In genomic region chr19:5967571-5967970, GRCh38 we compare ENCODE assay signal across 8 cellular contexts. TPM values are rescaled to one million over a fixed set of nuclear protein-coding genes. Genes with fewer than 3 reads are reported as not detected.
DNase-seq lines count a peak whose midpoint lies in the region; ATAC-seq, FAIRE-seq and TF ChIP-seq lines count a peak whose summit lies in the region.

No MANE protein-coding gene starts in this region.

- peaks cover 4% of the 10 kb centered on the region for H3K9me1 ChIP-seq in K562 (ENCODE audit: control insufficient read depth, insufficient read depth, low read length)

- H3K36me3 ChIP-seq in cardiac muscle cell: no peaks in the 10 kb centered on the region
- peaks cover 71% of the 10 kb centered on the region; the same call in 2 of the 3 replicates for H3K36me3 ChIP-seq in K562 (ENCODE audit: control insufficient read depth, insufficient read depth, low read length)
- H3K36me3 ChIP-seq in muscle layer of duodenum (ENCODE audit: control insufficient read depth in 1 of 2, insufficient read depth in 2 of 2, low read length in 2 of 2): no peaks in the 10 kb centered on the region

- H3K4me1 Mint-ChIP-seq in type B pancreatic cell (ENCODE audit: unreplicated experiment): peaks cover 39% of the 10 kb centered on the region

- peak overlapping the region; percentile 88 for H3K27ac Mint-ChIP-seq in type B pancreatic cell

- intact Hi-C loops in left ventricle myocardium superior (cut with micrococcal nuclease) (no loop called here), K562 (cut with micrococcal nuclease) (no loop called here)

- H3K4me1 ChIP-seq in cardiac muscle cell (ENCODE audit: low read depth): peaks cover 40% of the 10 kb centered on the region
- peaks cover 28% of the 10 kb centered on the region in 2 experiments for H3K4me1 ChIP-seq in K562 (replicated peaks in 1 of 2; ENCODE audit: control insufficient read depth in 2 of 2, insufficient read depth in 2 of 2, low read length in 2 of 2)
- H3K4me1 ChIP-seq in muscle layer of duodenum (ENCODE audit: control insufficient read depth in 1 of 2, insufficient read depth in 2 of 2, low read length in 2 of 2): peaks cover 34 to 55% of the 10 kb centered on the region in 2 donors

- H3K27me3 ChIP-seq in cardiac muscle cell (no peaks in the 10 kb centered on the region), K562 (ENCODE audit: control insufficient read depth in 2 of 2, insufficient read depth in 2 of 2, low read length in 2 of 2) (no peaks in the 10 kb centered on the region), muscle layer of duodenum (ENCODE audit: low read depth, low read length) (no peaks in the 10 kb centered on the region)

- H3K4me2 ChIP-seq in K562 (ENCODE audit: insufficient read depth, low read length): peak overlapping the region; percentile 75; the same call in 1 of the 2 replicates

- H3K9me3 Mint-ChIP-seq in type B pancreatic cell: no peaks in the 10 kb centered on the region

- in situ Hi-C loops in K562 (cut with MboI): no loop called here

- no peak for FAIRE-seq in K562 (lab: Jason Lieb, UNC)

- H3K4me3 Mint-ChIP-seq in type B pancreatic cell: peak overlapping the region; percentile 4

- TF ChIP-seq CTCF in cardiac muscle cell (IDR thresholded peaks at IDR 0.05; ENCODE audit: low read depth, low read length) (no peak), K562 (IDR thresholded peaks at IDR 0.05 in 2 of 3, conservative IDR thresholded peaks at IDR 0.05 in 1 of 3; ENCODE audit: insufficient read depth in 2 of 3, low read depth in 1 of 3, low read length in 3 of 3) (no peak), type B pancreatic cell (conservative IDR thresholded peaks at IDR 0.05) (no peak)

- DNase-seq in cardiac muscle cell (ENCODE audit: low read depth in 1 of 2, low spot score in 1 of 2) (no peak), left ventricle myocardium superior (no peak), K562 (ENCODE audit: extremely low read depth in 1 of 4, low spot score in 3 of 4) (no peak), type B pancreatic cell (ENCODE audit: extremely low spot score, unreplicated experiment) (no peak), HEK293T (ENCODE audit: extremely low spot score) (no peak), left lobe of liver (ENCODE audit: low spot score) (no peak)

- TF ChIP-seq EP300 in K562 (IDR thresholded peaks at IDR 0.05; ENCODE audit: low read length): no peak

- no peaks in the 10 kb centered on the region for H3K9me3 ChIP-seq in cardiac muscle cell (ENCODE audit: low read depth)
- H3K9me3 ChIP-seq in K562 (replicated peaks; ENCODE audit: control insufficient read depth, insufficient read depth, low read depth, low read length): no peaks in the 10 kb centered on the region
- no peaks in the 10 kb centered on the region for H3K9me3 ChIP-seq in muscle layer of duodenum (ENCODE audit: control insufficient read depth in 1 of 2, low read length in 2 of 2)

- H3K27me3 Mint-ChIP-seq in type B pancreatic cell: no peaks in the 10 kb centered on the region

- no TSS peak for BruUV-seq in K562 (replicated peaks; lab: Mats Ljungman, UMichigan)

- no peak for TF ChIP-seq RAD21 in K562 (CRISPR knock-in tag; conservative IDR thresholded peaks at IDR 0.05 in 1 of 2, IDR thresholded peaks at IDR 0.05 in 1 of 2)

- H2AFZ ChIP-seq in K562 (ENCODE audit: low read depth, low read length): no peak overlapping the region

- H3K4me3 ChIP-seq in cardiac muscle cell (no peak overlapping the region), K562 (no peak overlapping the region), muscle layer of duodenum (ENCODE audit: low read depth in 1 of 2, low read length in 2 of 2) (no peak overlapping the region)

- H4K20me1 ChIP-seq in K562 (replicated peaks; ENCODE audit: control insufficient read depth, insufficient read depth, low read length): peaks cover 74% of the 10 kb centered on the region

- peaks cover 99% of the 10 kb centered on the region for H3K79me2 ChIP-seq in K562 (ENCODE audit: control insufficient read depth, insufficient read depth, low read length)

- TF ChIP-seq POLR2A in K562 (conservative IDR thresholded peaks at IDR 0.05): no peak

- POLR2A ChIA-PET in K562 (lab: Yijun Ruan, JAX): interaction anchor here (0.6 to 5.0 kb wide), 12 partner anchors 8 to 139 kb away, joined by 3 to 41 read pairs (median 5); partner anchors contain the start of gene RANBP3
- POLR2A ChIA-PET in HEK293T (lab: Yijun Ruan, JAX): interaction anchor here (1.4 to 2.2 kb wide), 5 partner anchors 11 to 139 kb away, joined by 5 to 20 read pairs (median 7); partner anchors contain the start of genes NDUFA11 and RANBP3

- ATAC-seq in left ventricle myocardium superior (no peak), K562 (no peak), left lobe of liver (no peak), GM21786 (IDR thresholded peaks at IDR 0.05; ENCODE audit: unreplicated experiment) (no peak)

- peak overlapping the region; percentile 94 for H3K27ac ChIP-seq in cardiac muscle cell
- H3K27ac ChIP-seq in K562 (ENCODE audit: extremely low read depth, low read depth, low read length): no peak overlapping the region; the same call in 2 of the 3 replicates
- H3K27ac ChIP-seq in muscle layer of duodenum (ENCODE audit: low read length): peak overlapping the region; percentile 28

- 44% methylated on average over 7 of the region's 7 CpGs for WGBS in K562 (ENCODE audit: insufficient coverage, low coverage, missing lambda C conversion rate)

- CTCF ChIA-PET in K562 (lab: Yijun Ruan, JAX; ENCODE audit: low intra/inter-chr PET ratio): interaction anchor here (0.7 to 2.3 kb wide), 3 partner anchors 9 to 80 kb away, joined by 3 to 26 read pairs (median 4); no protein-coding TSS in a partner anchor
- CTCF ChIA-PET in HEK293T (lab: Yijun Ruan, JAX): interaction anchor here (0.6 to 2.6 kb wide), 13 partner anchors 8 to 1894 kb away, joined by 3 to 22 read pairs (median 4); partner anchors contain the start of gene RANBP3

- peak overlapping the region in 1 of 2 experiments; percentile 7; a peak in 1 of 4 replicates for H3K9ac ChIP-seq in K562 (ENCODE audit: insufficient read depth in 1 of 2, low read depth in 2 of 2, low read length in 2 of 2)

- H3K36me3 Mint-ChIP-seq in type B pancreatic cell: no peaks in the 10 kb centered on the region

TF ChIP-seq in K562, 482 proteins besides CTCF, POLR2A, EP300 and RAD21 (continues in another document):
- TF ChIP-seq NCOA1 (IDR thresholded peaks at IDR 0.05; ENCODE audit: low read depth) (no peak), ZNF717 (CRISPR knock-in tag; IDR thresholded peaks at IDR 0.05) (no peak), NR2C1 (IDR thresholded peaks at IDR 0.05) (no peak), NR2C1 (tag; IDR thresholded peaks at IDR 0.05) (no peak), KAT8 (IDR thresholded peaks at IDR 0.05; ENCODE audit: low read depth) (no peak)

TF ChIP-seq in HEK293T, 16 proteins besides CTCF, POLR2A, EP300 and RAD21 (continues in another document):
- TF ChIP-seq TARDBP (IDR thresholded peaks at IDR 0.05) (no peak), CTBP1 (IDR thresholded peaks at IDR 0.05; ENCODE audit: borderline replicate concordance) (no peak), BHLHE40 (IDR thresholded peaks at IDR 0.05; ENCODE audit: borderline replicate concordance) (no peak), FOXA1 (IDR thresholded peaks at IDR 0.05) (no peak), LEF1 (IDR thresholded peaks at IDR 0.05; ENCODE audit: borderline replicate concordance) (no peak)

RNA-seq across cellular contexts. Expression of gene RANBP3, which starts 10.4 kb away (rescaled TPM):
- total RNA-seq in cardiac muscle cell (102 and 108 TPM in 2 replicates), left ventricle myocardium superior (76.6 TPM), K562 (2014; rRNA removed) (63.2 and 82.2 TPM in 2 replicates), K562 (2014; rRNA removed; fragmentation: Illumina TruSeq; extraction: Trizol) (42.0 and 48.5 TPM in 2 replicates), K562 (2015; rRNA removed; fragmentation: Illumina TruSeq; extraction: Trizol) (54.4 and 66.7 TPM in 2 replicates), K562 (2021) (63.1 and 70.3 TPM in 2 replicates), type B pancreatic cell (ENCODE audit: low replicate concordance) (75.5 and 92.4 TPM in 2 replicates), left lobe of liver (22.8 TPM)
- polyA plus RNA-seq in cardiac muscle cell (17.7 and 18.3 TPM in 2 replicates), K562 (2011; rRNA removed) (46.6 and 57.6 TPM in 2 replicates), K562 (2014; fragmentation: Illumina TruSeq; extraction: Trizol) (68.9 and 81.9 TPM in 2 replicates), K562 (2014; fragmentation: Nextera tagmentation; extraction: Ambion mirVana) (1 to 10 TPM in 1 of 2 experiments, under 1 TPM in 1; 0.90 to 1.8 TPM), K562 (2014; rRNA removed) (84.7 and 95.1 TPM in 2 replicates)
- 101 and 160 TPM in 2 replicates for total RNA-seq in K562 (2011; cell fraction: chromatin; rRNA removed; ENCODE audit: low replicate concordance)
- 112 and 117 TPM in 2 replicates for total RNA-seq in K562 (2011; cell fraction: nucleolus; rRNA removed)
- total RNA-seq in K562 (2011; cell fraction: nucleoplasm; rRNA removed): 92.0 and 98.2 TPM in 2 replicates
- 70.4 and 122 TPM in 2 replicates for polyA plus RNA-seq in K562 (2011; cell fraction: cytosol; rRNA removed)
- 84.9 and 193 TPM in 2 replicates for polyA plus RNA-seq in K562 (2011; cell fraction: nucleus; rRNA removed)
- polyA plus RNA-seq in K562 (2012): 65.4 and 79.1 TPM in 2 replicates
- 29.0 and 45.3 TPM in 2 replicates for polyA minus RNA-seq in K562 (2011; rRNA and poly(A)+ RNA removed)
- polyA minus RNA-seq in K562 (2011; cell fraction: cytosol; rRNA and poly(A)+ RNA removed): 53.6 and 66.7 TPM in 2 replicates
- polyA minus RNA-seq in K562 (2011; cell fraction: nucleus; rRNA and poly(A)+ RNA removed): 32.7 and 38.9 TPM in 2 replicates

RNA-seq across cellular contexts. Expression of gene CAPS, which starts 53.5 kb away (rescaled TPM):
- total RNA-seq in cardiac muscle cell: 14.4 and 23.6 TPM in 2 replicates
- polyA plus RNA-seq in cardiac muscle cell: 14.1 and 17.7 TPM in 2 replicates
- 4.1 TPM for total RNA-seq in left ventricle myocardium superior
- total RNA-seq in K562 (2011; cell fraction: chromatin; rRNA removed; ENCODE audit: low replicate concordance): 3.5 and 9.3 TPM in 2 replicates
- total RNA-seq in K562 (2011; cell fraction: nucleolus; rRNA removed): 6.8 and 8.0 TPM in 2 replicates
- total RNA-seq in K562 (2011; cell fraction: nucleoplasm; rRNA removed): 3.4 and 3.8 TPM in 2 replicates
- total RNA-seq in K562 (2014; rRNA removed): 2.4 and 4.0 TPM in 2 replicates
- total RNA-seq in K562 (2014; rRNA removed; fragmentation: Illumina TruSeq; extraction: Trizol): 0.61 and 0.62 TPM in 2 replicates
- total RNA-seq in K562 (2015; rRNA removed; fragmentation: Illumina TruSeq; extraction: Trizol): 0.91 and 1.7 TPM in 2 replicates
- total RNA-seq in K562 (2021): 1.7 and 2.2 TPM in 2 replicates
- 1.0 and 2.4 TPM in 2 replicates for polyA plus RNA-seq in K562 (2011; rRNA removed)
- 2.7 and 2.8 TPM in 2 replicates for polyA plus RNA-seq in K562 (2011; cell fraction: cytosol; rRNA removed)
- 5.7 and 7.4 TPM in 2 replicates for polyA plus RNA-seq in K562 (2011; cell fraction: nucleus; rRNA removed)
- 1.5 and 4.5 TPM in 2 replicates for polyA plus RNA-seq in K562 (2012)
- 0.59 and 1.0 TPM in 2 replicates for polyA plus RNA-seq in K562 (2014; fragmentation: Illumina TruSeq; extraction: Trizol)
- under 1 TPM; 0.15 TPM for polyA plus RNA-seq in K562 (2014; fragmentation: Nextera tagmentation; extraction: Ambion mirVana)
- polyA plus RNA-seq in K562 (2014; rRNA removed): 2.7 and 3.1 TPM in 2 replicates
- 0.42 and 0.54 TPM in 2 replicates for polyA minus RNA-seq in K562 (2011; rRNA and poly(A)+ RNA removed)
- 1.1 and 1.4 TPM in 2 replicates for polyA minus RNA-seq in K562 (2011; cell fraction: cytosol; rRNA and poly(A)+ RNA removed)
- 1.00 and 1.8 TPM in 2 replicates for polyA minus RNA-seq in K562 (2011; cell fraction: nucleus; rRNA and poly(A)+ RNA removed)
- 13.9 and 14.1 TPM in 2 replicates for total RNA-seq in type B pancreatic cell (ENCODE audit: low replicate concordance)
- total RNA-seq in left lobe of liver: 11.5 TPM
